In the genomic region with DNA sequence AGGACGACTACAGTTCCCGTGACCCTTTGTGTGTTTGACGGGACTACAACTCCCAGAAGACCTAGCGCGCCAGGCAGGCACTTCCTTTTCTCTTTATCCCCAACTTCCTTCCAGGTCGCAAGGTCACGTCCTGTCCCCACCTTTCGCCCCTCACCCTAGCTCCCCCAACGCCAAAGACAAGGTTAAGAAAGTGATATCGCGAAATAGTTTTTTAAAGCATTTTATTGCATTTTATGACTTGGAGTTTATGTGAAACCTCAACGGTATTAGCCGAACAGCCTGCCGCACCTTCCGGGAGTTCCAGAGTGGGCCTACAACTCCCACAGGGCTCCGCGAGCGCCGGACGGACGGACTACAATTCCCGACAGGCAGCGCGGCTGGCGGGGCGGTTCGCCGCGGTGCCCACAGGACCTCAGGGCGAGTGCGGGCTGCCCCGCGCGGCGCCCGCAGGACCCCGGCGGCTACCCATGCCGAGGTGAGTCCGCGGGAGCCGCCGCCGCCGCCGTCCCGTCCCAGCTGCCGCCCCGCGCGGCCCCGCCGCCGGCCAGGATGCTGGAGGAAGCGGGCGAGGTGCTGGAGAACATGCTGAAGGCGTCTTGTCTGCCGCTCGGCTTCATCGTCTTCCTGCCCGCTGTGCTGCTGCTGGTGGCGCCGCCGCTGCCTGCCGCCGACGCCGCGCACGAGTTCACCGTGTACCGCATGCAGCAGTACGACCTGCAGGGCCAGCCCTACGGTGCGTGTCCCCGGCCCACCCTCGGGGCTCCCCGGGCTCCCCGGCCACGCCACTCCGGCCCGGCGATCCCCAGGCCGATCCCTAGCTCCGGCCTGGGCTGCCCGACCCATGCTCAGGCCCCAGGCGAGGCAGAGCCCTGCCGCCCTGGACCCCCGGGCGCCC, we compare ENCODE assay signal across 1 cellular context.
A peak's percentile ranks its signal among the peaks of the same experiment; 100 is the strongest.
TF ChIP-seq lines count a peak whose summit lies in the region.

Gene NCLN, plus strand, starts transcription at position 449 of the 895 bp plus-strand sequence. Its CDS starts 101 bp downstream, at position 550.

TF ChIP-seq in GM12878, 131 proteins besides CTCF, POLR2A, EP300 and RAD21 (continued from another document and continues in another):
- TF ChIP-seq, protein P1, sequence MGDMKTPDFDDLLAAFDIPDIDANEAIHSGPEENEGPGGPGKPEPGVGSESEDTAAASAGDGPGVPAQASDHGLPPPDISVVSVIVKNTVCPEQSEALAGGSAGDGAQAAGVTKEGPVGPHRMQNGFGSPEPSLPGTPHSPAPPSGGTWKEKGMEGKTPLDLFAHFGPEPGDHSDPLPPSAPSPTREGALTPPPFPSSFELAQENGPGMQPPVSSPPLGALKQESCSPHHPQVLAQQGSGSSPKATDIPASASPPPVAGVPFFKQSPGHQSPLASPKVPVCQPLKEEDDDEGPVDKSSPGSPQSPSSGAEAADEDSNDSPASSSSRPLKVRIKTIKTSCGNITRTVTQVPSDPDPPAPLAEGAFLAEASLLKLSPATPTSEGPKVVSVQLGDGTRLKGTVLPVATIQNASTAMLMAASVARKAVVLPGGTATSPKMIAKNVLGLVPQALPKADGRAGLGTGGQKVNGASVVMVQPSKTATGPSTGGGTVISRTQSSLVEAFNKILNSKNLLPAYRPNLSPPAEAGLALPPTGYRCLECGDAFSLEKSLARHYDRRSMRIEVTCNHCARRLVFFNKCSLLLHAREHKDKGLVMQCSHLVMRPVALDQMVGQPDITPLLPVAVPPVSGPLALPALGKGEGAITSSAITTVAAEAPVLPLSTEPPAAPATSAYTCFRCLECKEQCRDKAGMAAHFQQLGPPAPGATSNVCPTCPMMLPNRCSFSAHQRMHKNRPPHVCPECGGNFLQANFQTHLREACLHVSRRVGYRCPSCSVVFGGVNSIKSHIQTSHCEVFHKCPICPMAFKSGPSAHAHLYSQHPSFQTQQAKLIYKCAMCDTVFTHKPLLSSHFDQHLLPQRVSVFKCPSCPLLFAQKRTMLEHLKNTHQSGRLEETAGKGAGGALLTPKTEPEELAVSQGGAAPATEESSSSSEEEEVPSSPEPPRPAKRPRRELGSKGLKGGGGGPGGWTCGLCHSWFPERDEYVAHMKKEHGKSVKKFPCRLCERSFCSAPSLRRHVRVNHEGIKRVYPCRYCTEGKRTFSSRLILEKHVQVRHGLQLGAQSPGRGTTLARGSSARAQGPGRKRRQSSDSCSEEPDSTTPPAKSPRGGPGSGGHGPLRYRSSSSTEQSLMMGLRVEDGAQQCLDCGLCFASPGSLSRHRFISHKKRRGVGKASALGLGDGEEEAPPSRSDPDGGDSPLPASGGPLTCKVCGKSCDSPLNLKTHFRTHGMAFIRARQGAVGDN (IDR thresholded peaks at IDR 0.05), result peak; percentile 85; the same call in 1 of the 2 replicates
- TF ChIP-seq CBFB (IDR thresholded peaks at IDR 0.05; ENCODE audit: low read depth), result peak; percentile 69; the same call in 1 of the 2 replicates
- TF ChIP-seq ZNF622 (IDR thresholded peaks at IDR 0.05), result no peak
- TF ChIP-seq, protein P2, sequence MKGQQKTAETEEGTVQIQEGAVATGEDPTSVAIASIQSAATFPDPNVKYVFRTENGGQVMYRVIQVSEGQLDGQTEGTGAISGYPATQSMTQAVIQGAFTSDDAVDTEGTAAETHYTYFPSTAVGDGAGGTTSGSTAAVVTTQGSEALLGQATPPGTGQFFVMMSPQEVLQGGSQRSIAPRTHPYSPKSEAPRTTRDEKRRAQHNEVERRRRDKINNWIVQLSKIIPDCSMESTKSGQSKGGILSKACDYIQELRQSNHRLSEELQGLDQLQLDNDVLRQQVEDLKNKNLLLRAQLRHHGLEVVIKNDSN (IDR thresholded peaks at IDR 0.05; ENCODE audit: borderline replicate concordance, extremely low read length, insufficient read depth, low read depth, low read length), result no peak
- TF ChIP-seq, protein P3, sequence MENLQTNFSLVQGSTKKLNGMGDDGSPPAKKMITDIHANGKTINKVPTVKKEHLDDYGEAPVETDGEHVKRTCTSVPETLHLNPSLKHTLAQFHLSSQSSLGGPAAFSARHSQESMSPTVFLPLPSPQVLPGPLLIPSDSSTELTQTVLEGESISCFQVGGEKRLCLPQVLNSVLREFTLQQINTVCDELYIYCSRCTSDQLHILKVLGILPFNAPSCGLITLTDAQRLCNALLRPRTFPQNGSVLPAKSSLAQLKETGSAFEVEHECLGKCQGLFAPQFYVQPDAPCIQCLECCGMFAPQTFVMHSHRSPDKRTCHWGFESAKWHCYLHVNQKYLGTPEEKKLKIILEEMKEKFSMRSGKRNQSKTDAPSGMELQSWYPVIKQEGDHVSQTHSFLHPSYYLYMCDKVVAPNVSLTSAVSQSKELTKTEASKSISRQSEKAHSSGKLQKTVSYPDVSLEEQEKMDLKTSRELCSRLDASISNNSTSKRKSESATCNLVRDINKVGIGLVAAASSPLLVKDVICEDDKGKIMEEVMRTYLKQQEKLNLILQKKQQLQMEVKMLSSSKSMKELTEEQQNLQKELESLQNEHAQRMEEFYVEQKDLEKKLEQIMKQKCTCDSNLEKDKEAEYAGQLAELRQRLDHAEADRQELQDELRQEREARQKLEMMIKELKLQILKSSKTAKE (IDR thresholded peaks at IDR 0.05; ENCODE audit: low read depth, poor library complexity, severe bottlenecking), result no peak
- TF ChIP-seq, protein P4, sequence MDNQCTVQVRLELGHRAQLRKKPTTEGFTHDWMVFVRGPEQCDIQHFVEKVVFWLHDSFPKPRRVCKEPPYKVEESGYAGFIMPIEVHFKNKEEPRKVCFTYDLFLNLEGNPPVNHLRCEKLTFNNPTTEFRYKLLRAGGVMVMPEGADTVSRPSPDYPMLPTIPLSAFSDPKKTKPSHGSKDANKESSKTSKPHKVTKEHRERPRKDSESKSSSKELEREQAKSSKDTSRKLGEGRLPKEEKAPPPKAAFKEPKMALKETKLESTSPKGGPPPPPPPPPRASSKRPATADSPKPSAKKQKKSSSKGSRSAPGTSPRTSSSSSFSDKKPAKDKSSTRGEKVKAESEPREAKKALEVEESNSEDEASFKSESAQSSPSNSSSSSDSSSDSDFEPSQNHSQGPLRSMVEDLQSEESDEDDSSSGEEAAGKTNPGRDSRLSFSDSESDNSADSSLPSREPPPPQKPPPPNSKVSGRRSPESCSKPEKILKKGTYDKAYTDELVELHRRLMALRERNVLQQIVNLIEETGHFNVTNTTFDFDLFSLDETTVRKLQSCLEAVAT (IDR thresholded peaks at IDR 0.05), result no peak
- TF ChIP-seq MYC (IDR thresholded peaks at IDR 0.05; ENCODE audit: insufficient read depth, insufficient read length, insufficient replicate concordance, low read length, severe bottlenecking), result peak; percentile 96
- TF ChIP-seq, protein P5, sequence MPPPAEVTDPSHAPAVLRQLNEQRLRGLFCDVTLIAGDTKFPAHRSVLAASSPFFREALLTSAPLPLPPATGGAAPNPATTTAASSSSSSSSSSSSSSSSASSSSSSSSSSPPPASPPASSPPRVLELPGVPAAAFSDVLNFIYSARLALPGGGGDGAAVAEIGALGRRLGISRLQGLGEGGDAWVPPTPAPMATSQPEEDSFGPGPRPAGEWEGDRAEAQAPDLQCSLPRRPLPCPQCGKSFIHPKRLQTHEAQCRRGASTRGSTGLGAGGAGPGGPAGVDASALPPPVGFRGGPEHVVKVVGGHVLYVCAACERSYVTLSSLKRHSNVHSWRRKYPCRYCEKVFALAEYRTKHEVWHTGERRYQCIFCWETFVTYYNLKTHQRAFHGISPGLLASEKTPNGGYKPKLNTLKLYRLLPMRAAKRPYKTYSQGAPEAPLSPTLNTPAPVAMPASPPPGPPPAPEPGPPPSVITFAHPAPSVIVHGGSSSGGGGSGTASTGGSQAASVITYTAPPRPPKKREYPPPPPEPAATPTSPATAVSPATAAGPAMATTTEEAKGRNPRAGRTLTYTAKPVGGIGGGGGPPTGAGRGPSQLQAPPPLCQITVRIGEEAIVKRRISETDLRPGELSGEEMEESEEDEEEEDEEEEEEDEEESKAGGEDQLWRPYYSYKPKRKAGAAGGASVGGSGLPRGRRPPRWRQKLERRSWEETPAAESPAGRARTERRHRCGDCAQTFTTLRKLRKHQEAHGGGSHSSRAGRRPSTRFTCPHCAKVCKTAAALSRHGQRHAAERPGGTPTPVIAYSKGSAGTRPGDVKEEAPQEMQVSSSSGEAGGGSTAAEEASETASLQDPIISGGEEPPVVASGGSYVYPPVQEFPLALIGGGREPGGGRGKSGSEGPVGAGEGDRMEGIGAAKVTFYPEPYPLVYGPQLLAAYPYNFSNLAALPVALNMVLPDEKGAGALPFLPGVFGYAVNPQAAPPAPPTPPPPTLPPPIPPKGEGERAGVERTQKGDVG (CRISPR knock-in tag; IDR thresholded peaks at IDR 0.05), result no peak
- TF ChIP-seq NR2C2 (IDR thresholded peaks at IDR 0.05; ENCODE audit: borderline replicate concordance, control insufficient read depth, insufficient read length, low read depth), result no peak
- TF ChIP-seq SIN3A (IDR thresholded peaks at IDR 0.05; ENCODE audit: low read depth, low read length), result no peak
- peak; percentile 91 for TF ChIP-seq SIX5 (IDR thresholded peaks at IDR 0.05; ENCODE audit: low read depth, low read length, severe bottlenecking)
- TF ChIP-seq RELA (IDR thresholded peaks at IDR 0.05; ENCODE audit: borderline replicate concordance, partially characterized antibody), result no peak
- no peak for TF ChIP-seq SMAD1 (IDR thresholded peaks at IDR 0.05; ENCODE audit: low read depth, partially characterized antibody)
- TF ChIP-seq CUX1 (IDR thresholded peaks at IDR 0.05; ENCODE audit: insufficient replicate concordance, low read depth, low read length), result no peak
- TF ChIP-seq MTA3 (IDR thresholded peaks at IDR 0.05; ENCODE audit: borderline replicate concordance, low read length), result no peak
- TF ChIP-seq HDAC6 (IDR thresholded peaks at IDR 0.05; ENCODE audit: unreplicated experiment), result peak; percentile 77
- no peak for TF ChIP-seq REST (IDR thresholded peaks at IDR 0.05; ENCODE audit: low read depth, low read length)
- no peak for TF ChIP-seq CBX5 (IDR thresholded peaks at IDR 0.05; ENCODE audit: low read depth)
- TF ChIP-seq SUZ12 (IDR thresholded peaks at IDR 0.05; ENCODE audit: unreplicated experiment), result no peak
- TF ChIP-seq, protein P6, sequence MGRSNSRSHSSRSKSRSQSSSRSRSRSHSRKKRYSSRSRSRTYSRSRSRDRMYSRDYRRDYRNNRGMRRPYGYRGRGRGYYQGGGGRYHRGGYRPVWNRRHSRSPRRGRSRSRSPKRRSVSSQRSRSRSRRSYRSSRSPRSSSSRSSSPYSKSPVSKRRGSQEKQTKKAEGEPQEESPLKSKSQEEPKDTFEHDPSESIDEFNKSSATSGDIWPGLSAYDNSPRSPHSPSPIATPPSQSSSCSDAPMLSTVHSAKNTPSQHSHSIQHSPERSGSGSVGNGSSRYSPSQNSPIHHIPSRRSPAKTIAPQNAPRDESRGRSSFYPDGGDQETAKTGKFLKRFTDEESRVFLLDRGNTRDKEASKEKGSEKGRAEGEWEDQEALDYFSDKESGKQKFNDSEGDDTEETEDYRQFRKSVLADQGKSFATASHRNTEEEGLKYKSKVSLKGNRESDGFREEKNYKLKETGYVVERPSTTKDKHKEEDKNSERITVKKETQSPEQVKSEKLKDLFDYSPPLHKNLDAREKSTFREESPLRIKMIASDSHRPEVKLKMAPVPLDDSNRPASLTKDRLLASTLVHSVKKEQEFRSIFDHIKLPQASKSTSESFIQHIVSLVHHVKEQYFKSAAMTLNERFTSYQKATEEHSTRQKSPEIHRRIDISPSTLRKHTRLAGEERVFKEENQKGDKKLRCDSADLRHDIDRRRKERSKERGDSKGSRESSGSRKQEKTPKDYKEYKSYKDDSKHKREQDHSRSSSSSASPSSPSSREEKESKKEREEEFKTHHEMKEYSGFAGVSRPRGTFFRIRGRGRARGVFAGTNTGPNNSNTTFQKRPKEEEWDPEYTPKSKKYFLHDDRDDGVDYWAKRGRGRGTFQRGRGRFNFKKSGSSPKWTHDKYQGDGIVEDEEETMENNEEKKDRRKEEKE (IDR thresholded peaks at IDR 0.05), result peak; percentile 42; the same call in 1 of the 2 replicates
